In genomic region chr16:67403976-67404555, GRCh38 we compare ENCODE assay signal across 18 cellular contexts. TPM values are rescaled to one million over a fixed set of nuclear protein-coding genes. Genes with fewer than 3 reads are reported as not detected.
DNase-seq lines count a peak whose midpoint lies in the region; ATAC-seq, FAIRE-seq and TF ChIP-seq lines count a peak whose summit lies in the region.
"Had no signal": no experiment of that assay in that cellular context is flagged by ENCODE, and none has a peak within 500 bp of the region (broad histone marks: within the 10 kb centered on the region; RNA-seq: fewer than 3 reads in every experiment).

No MANE protein-coding gene starts in this region.

- TF ChIP-seq POLR2A in GM12891 (IDR thresholded peaks at IDR 0.05; ENCODE audit: low read depth, low read length) (no peak), body of pancreas (IDR thresholded peaks at IDR 0.05) (no peak)

- peak overlapping the region; percentile 85 to 94 (median 88) for H3K27ac ChIP-seq in body of pancreas
- H3K27ac ChIP-seq in skeletal muscle tissue (ENCODE audit: low read depth, low read length): peak overlapping the region; percentile 89
- H3K27ac ChIP-seq: right atrium auricular region had no signal

- H3K4me1 ChIP-seq in body of pancreas (peaks cover 35% of the 10 kb centered on the region), skeletal muscle tissue (ENCODE audit: control insufficient read depth in 3 of 3, insufficient read depth in 3 of 3, low read length in 3 of 3) (peaks cover 34 to 72% (median 67%) of the 10 kb centered on the region in 3 donors)

- H3K9me3 ChIP-seq in body of pancreas: no peaks in the 10 kb centered on the region
- no peaks in the 10 kb centered on the region for H3K9me3 ChIP-seq in skeletal muscle tissue (ENCODE audit: control insufficient read depth in 3 of 3, low read length in 3 of 3)
- H3K9me3 ChIP-seq: right atrium auricular region, SK-N-SH had no signal

- intact Hi-C loops in body of pancreas (cut with DNase I) (no loop called here), left colon (cut with DNase I, micrococcal nuclease) (no loop called here)

- no peak for TF ChIP-seq CTCF in body of pancreas (IDR thresholded peaks at IDR 0.05)

- H3K4me3 ChIP-seq in body of pancreas (no peak overlapping the region), skeletal muscle tissue (ENCODE audit: low read length in 3 of 3) (no peak overlapping the region)
- H3K4me3 ChIP-seq: right atrium auricular region had no signal

- no peak overlapping the region for H3K9ac ChIP-seq in skeletal muscle tissue (ENCODE audit: low read depth in 1 of 3, low read length in 3 of 3)
- H3K9ac ChIP-seq: SK-N-SH had no signal

- 58 to 71% methylated on average over 10 to 12 of the region's 12 CpGs for WGBS in body of pancreas, 2 donors

- no peaks in the 10 kb centered on the region for H3K36me3 ChIP-seq in body of pancreas (replicated peaks in 1 of 2; ENCODE audit: insufficient read depth in 1 of 2, low read depth in 2 of 2)
- H3K36me3 ChIP-seq in skeletal muscle tissue (ENCODE audit: control insufficient read depth in 3 of 3, insufficient read depth in 3 of 3, low read length in 3 of 3): no peaks in the 10 kb centered on the region
- H3K36me3 ChIP-seq: right atrium auricular region had no signal

- H3K27me3 ChIP-seq in body of pancreas (no peaks in the 10 kb centered on the region), skeletal muscle tissue (ENCODE audit: control insufficient read depth in 3 of 3, insufficient read depth in 3 of 3, low read length in 3 of 3) (no peaks in the 10 kb centered on the region)
- H3K27me3 ChIP-seq: right atrium auricular region had no signal

- ATAC-seq in body of pancreas: no peak
- ATAC-seq in left colon: peak; percentile 3
- no peak for ATAC-seq in HG03378 (IDR thresholded peaks at IDR 0.05; ENCODE audit: unreplicated experiment)

- peak; percentile 61 for FAIRE-seq in GM12891 (lab: Jason Lieb, UNC)

- DNase-seq in GM12891 (ENCODE audit: insufficient read length, low spot score) (no peak), body of pancreas (no peak), left colon (no peak), NCI-H1417 (lab: John Stamatoyannopoulos, UW) (no peak), 8988T (no peak)
- DNase-seq in activated T-cell treated with anti-CD3 and anti-CD28 coated beads, Interleukin-2, amount 50 U/mL, for 48 hours: no peak
- DNase-seq: activated CD4-positive, alpha-beta T cell treated with anti-CD3 and anti-CD28 coated beads, Interleukin-2, amount 10 ng/mL, durations not matched to agents 7 days and 5 days; cortex of kidney; GF-D8; mesenchymal stem cell; NCI-H1092; SK-N-SH had no signal

TF ChIP-seq in GM12891, 5 proteins besides CTCF, POLR2A, EP300 and RAD21:
- TF ChIP-seq POLR2AphosphoS5 (IDR thresholded peaks at IDR 0.05; ENCODE audit: low read depth, low read length): no peak
- no peak for TF ChIP-seq PAX5 (IDR thresholded peaks at IDR 0.05; ENCODE audit: insufficient read depth, low read length, severe bottlenecking)
- no peak for TF ChIP-seq POU2F2 (IDR thresholded peaks at IDR 0.05; ENCODE audit: low read depth, low read length)
- no peak for TF ChIP-seq SPI1 (IDR thresholded peaks at IDR 0.05; ENCODE audit: low read depth, low read length)
- TF ChIP-seq TAF1 (IDR thresholded peaks at IDR 0.05; ENCODE audit: low read depth, low read length): no peak
TF ChIP-seq in GM12891: peak in this region for 0.

RNA-seq across cellular contexts. Expression of gene TPPP3, which starts 10.8 kb away (rescaled TPM):
- polyA plus RNA-seq in GM12891 (2012; ENCODE audit: low read depth, missing spikeins): not detected
- total RNA-seq in body of pancreas (10 to 100 TPM; 11.2 to 30.0 TPM), left colon (1 to 10 TPM; 4.1 to 8.3 TPM), skeletal muscle tissue (135 TPM)
- total RNA-seq: activated CD4-positive, alpha-beta T cell treated with anti-CD3 and anti-CD28 coated beads, Interleukin-2, amount 10 ng/mL, durations not matched to agents 7 days and 5 days; epithelial cell of proximal tubule had no signal
- polyA plus RNA-seq: IgD-negative memory B cell had no signal

RNA-seq across cellular contexts. Expression of gene ZDHHC1, which starts 12.2 kb away (rescaled TPM):
- polyA plus RNA-seq in GM12891 (2012; ENCODE audit: low read depth, missing spikeins): 0.60 TPM
- total RNA-seq in body of pancreas (10 to 100 TPM; 13.0 to 57.0 TPM), left colon (10 to 100 TPM; 10.7 to 12.5 TPM), skeletal muscle tissue (11.5 TPM)

RNA-seq across cellular contexts. Expression of gene HSD11B2, which starts 26.9 kb away (rescaled TPM):
- 0.10 TPM for polyA plus RNA-seq in GM12891 (2012; ENCODE audit: low read depth, missing spikeins)
- 10 to 100 TPM in 1 of 2 donors, 1 to 10 TPM in 1; 5.4 to 13.8 TPM for total RNA-seq in body of pancreas
- 1,000 to 10,000 TPM in 1 of 2 donors, 100 to 1,000 TPM in 1; 723 to 1,005 TPM for total RNA-seq in left colon
- 2.6 TPM for total RNA-seq in skeletal muscle tissue
- total RNA-seq: activated CD4-positive, alpha-beta T cell treated with anti-CD3 and anti-CD28 coated beads, Interleukin-2, amount 10 ng/mL, durations not matched to agents 7 days and 5 days; glomerular endothelial cell; right atrium auricular region had no signal
- polyA plus RNA-seq: IgD-negative memory B cell had no signal

Comparison
In these comparisons a context has a peak if more than half of its experiments do, and no peak if none do; other contexts are left out.
1. RNA of gene HSD11B2, which starts 26.9 kb away (total RNA-seq): 723 to 1,005 TPM in left colon; 5.4 to 13.8 TPM in body of pancreas and 2.6 TPM in skeletal muscle tissue (single experiment); every median in the first group is over 10 times any median in the second.